8 cellular contexts compared by ENCODE assay signal in genomic region chr10:84613336-84614021, GRCh38.
A peak's percentile ranks its signal among the peaks of the same experiment; 100 is the strongest.
DNase-seq lines count a peak whose midpoint lies in the region; ATAC-seq and TF ChIP-seq lines count a peak whose summit lies in the region.

No MANE protein-coding gene starts in this region.

- no peaks in the 10 kb centered on the region for H3K4me1 ChIP-seq in DND-41 (ENCODE audit: insufficient read depth, low read length)

- no peaks in the 10 kb centered on the region for H4K20me1 ChIP-seq in DND-41 (ENCODE audit: insufficient read depth, low read length)

- H3K9me3 ChIP-seq in DND-41 (ENCODE audit: insufficient read depth, low read length, severe bottlenecking) = no peaks in the 10 kb centered on the region

- intact Hi-C loops in left colon (cut with DNase I, micrococcal nuclease) = no loop called here

- peak; percentile 67; the same call in 2 of the 3 replicates for ATAC-seq in DND-41 (ENCODE audit: insufficient read depth, low read depth)
- ATAC-seq in left colon = peak; percentile 76
- ATAC-seq in HG03457 (IDR thresholded peaks at IDR 0.05; ENCODE audit: unreplicated experiment) = no peak

- H3K27me3 ChIP-seq in DND-41 (ENCODE audit: insufficient read depth, low read length, poor library complexity) = peaks cover 13% of the 10 kb centered on the region

- peak; percentile 64 for TF ChIP-seq CTCF in DND-41 (IDR thresholded peaks at IDR 0.05; ENCODE audit: borderline replicate concordance, extremely low read depth, low read length, poor library complexity, severe bottlenecking)
- TF ChIP-seq CTCF in astrocyte of the cerebellum (IDR thresholded peaks at IDR 0.05; ENCODE audit: low read depth, low read length, missing control alignments) = peak; percentile 55

- H3K27ac ChIP-seq in DND-41 (ENCODE audit: low read length) = no peak overlapping the region

- no peak overlapping the region for H2AFZ ChIP-seq in DND-41 (ENCODE audit: low read depth, low read length)

- H3K79me2 ChIP-seq in DND-41 (ENCODE audit: insufficient read depth, low read length) = no peaks in the 10 kb centered on the region

- no peak overlapping the region for H3K4me2 ChIP-seq in DND-41 (ENCODE audit: insufficient read depth, low read length)

- H3K36me3 ChIP-seq in DND-41 (ENCODE audit: insufficient read depth, low read length) = no peaks in the 10 kb centered on the region

- H3K4me3 ChIP-seq in DND-41 (ENCODE audit: low read depth in 1 of 2, low read length in 2 of 2) = no peak overlapping the region
- no peak overlapping the region for H3K4me3 ChIP-seq in astrocyte of the cerebellum (ENCODE audit: low read depth, low read length)

- in situ Hi-C loops in astrocyte of the cerebellum (cut with HindIII; ENCODE audit: low sequenced_read_pairs) = no loop called here

- DNase-seq in DND-41 = peak; percentile 16
- DNase-seq in H4 (ENCODE audit: low spot score) = peak; percentile 68
- peak; percentile 68 for DNase-seq in NCI-H1694 (lab: John Stamatoyannopoulos, UW)
- peak; percentile 23 for DNase-seq in astrocyte of the cerebellum (ENCODE audit: low read depth)
- DNase-seq in left colon = peak in 1 of 2 donors; percentile 13
- DNase-seq in AG08395 (ENCODE audit: low spot score) = no peak
- DNase-seq in activated CD4-positive, CD25-positive, alpha-beta regulatory T cell (lab: John Stamatoyannopoulos, UW) = no peak

- no peak overlapping the region for H3K9ac ChIP-seq in DND-41 (ENCODE audit: low read depth, low read length)

Comparison
In these comparisons a context has a peak if more than half of its experiments do, and no peak if none do; other contexts are left out.
1. DNase-seq: peak in DND-41 (single experiment), H4 (single experiment), NCI-H1694 (single experiment) and astrocyte of the cerebellum (single experiment); none in AG08395 (single experiment) and activated CD4-positive, CD25-positive, alpha-beta regulatory T cell (0 of 4).